ENCODE assay signal across 1 cellular context in genomic region chr3:140368223-140368811, GRCh38.
TF ChIP-seq lines count a peak whose summit lies in the region.

No MANE protein-coding gene starts in this region.

TF ChIP-seq in GM23338, 12 proteins besides CTCF, POLR2A, EP300 and RAD21 (continued from another document):
- TF ChIP-seq ZNF462 (CRISPR knock-in tag; IDR thresholded peaks at IDR 0.05), result no peak
- no peak for TF ChIP-seq CREB1 (CRISPR knock-in tag; IDR thresholded peaks at IDR 0.05; ENCODE audit: low read depth)
- TF ChIP-seq NANOG (IDR thresholded peaks at IDR 0.05; ENCODE audit: borderline replicate concordance), result no peak
- no peak for TF ChIP-seq ZNF114 (CRISPR knock-in tag; IDR thresholded peaks at IDR 0.05)
- TF ChIP-seq STAT1 (IDR thresholded peaks at IDR 0.05; ENCODE audit: unreplicated experiment), result no peak
- no peak for TF ChIP-seq EZH2phosphoT487 (IDR thresholded peaks at IDR 0.05; ENCODE audit: unreplicated experiment)
- TF ChIP-seq JUNB (IDR thresholded peaks at IDR 0.05; ENCODE audit: unreplicated experiment), result no peak
